Comparison of ENCODE assay signal across 8 cellular contexts in genomic region chr9:3047912-3048311, GRCh38.
"Had no signal": no experiment of that assay in that cellular context is flagged by ENCODE, and none has a peak within 500 bp of the region (broad histone marks: within the 10 kb centered on the region; RNA-seq: fewer than 3 reads in every experiment).

No MANE protein-coding gene starts in this region.

- FAIRE-seq: G401.6, GM12878, GM12891, GM12892, GM18507, GM19239 had no signal

- H3K4me3 ChIP-seq: GM12878 had no signal

- ATAC-seq: GM12878 had no signal

- DNase-seq: GDM1, GF-D8 had no signal
